Comparison of ENCODE assay signal across 8 cellular contexts in genomic region chr19:47713046-47714021, GRCh38. TPM values are rescaled to one million over a fixed set of nuclear protein-coding genes. Genes with fewer than 3 reads are reported as not detected.
DNase-seq lines count a peak whose midpoint lies in the region; ATAC-seq and TF ChIP-seq lines count a peak whose summit lies in the region.

TSS of gene EHD2 (plus strand) at chr19:47713422. CDS start at chr19:47716613, 3,191 bp downstream.

- H3K27ac Mint-ChIP-seq in activated T-helper 17 cell treated with anti-CD3 and anti-CD28 coated beads, Interleukin-2, amount 50 U/mL, for 72 hours, result peak within 1 kb of the TSS; percentile 36
- H3K27ac Mint-ChIP-seq in nephron, result peak within 1 kb of the TSS; percentile 21 to 88 (median 88)

- H3K4me3 ChIP-seq in fibroblast of villous mesenchyme (ENCODE audit: low read depth, low read length) (peak within 1 kb of the TSS; percentile 98), thymus (ENCODE audit: low read length) (no peak within 1 kb of the TSS)

- H3K27ac ChIP-seq in thymus (ENCODE audit: low read depth), result no peak within 1 kb of the TSS

- H3K27me3 Mint-ChIP-seq in activated T-helper 17 cell treated with anti-CD3 and anti-CD28 coated beads, Interleukin-2, amount 50 U/mL, for 72 hours, result peaks cover 24% of the 10 kb centered on the region
- H3K27me3 Mint-ChIP-seq in nephron (ENCODE audit: low read depth), result peaks cover 26% of the 10 kb centered on the region

- H3K9me3 Mint-ChIP-seq in activated T-helper 17 cell treated with anti-CD3 and anti-CD28 coated beads, Interleukin-2, amount 50 U/mL, for 72 hours, result no peaks in the 10 kb centered on the region
- H3K9me3 Mint-ChIP-seq in nephron, result peaks cover 11% of the 10 kb centered on the region

- ATAC-seq in activated T-helper 17 cell treated with anti-CD3 and anti-CD28 coated beads, Interleukin-2, amount 50 U/mL, for 72 hours (replicated peaks), result peak; percentile 85
- no peak for ATAC-seq in HG02642 (IDR thresholded peaks at IDR 0.05; ENCODE audit: poor library complexity, unreplicated experiment)

- no peaks in the 10 kb centered on the region for H3K4me1 ChIP-seq in thymus (ENCODE audit: control insufficient read depth, insufficient read depth, low read length)

- no peaks in the 10 kb centered on the region for H3K27me3 ChIP-seq in thymus (ENCODE audit: control insufficient read depth, insufficient read depth)

- DNase-seq in GDM1 (lab: John Stamatoyannopoulos, UW) (peak; percentile 56), NCI-H226 (peak; percentile 84), fibroblast of villous mesenchyme (ENCODE audit: low read depth) (peak; percentile 83), cerebellar cortex (ENCODE audit: low spot score) (no peak)

- H3K4me1 Mint-ChIP-seq in activated T-helper 17 cell treated with anti-CD3 and anti-CD28 coated beads, Interleukin-2, amount 50 U/mL, for 72 hours, result peaks cover 4% of the 10 kb centered on the region
- H3K4me1 Mint-ChIP-seq in nephron, result peaks cover 31% of the 10 kb centered on the region

- peak; percentile 90 for TF ChIP-seq CTCF in fibroblast of villous mesenchyme (IDR thresholded peaks at IDR 0.05; ENCODE audit: insufficient read depth, low read depth, low read length)
- TF ChIP-seq CTCF in nephron (IDR thresholded peaks at IDR 0.05; ENCODE audit: unreplicated experiment in 3 of 3), result peak; percentile 89 to 94 (median 93)

- no peaks in the 10 kb centered on the region for H3K9me3 ChIP-seq in thymus (ENCODE audit: control insufficient read depth)

- H3K36me3 ChIP-seq in thymus (ENCODE audit: control insufficient read depth, insufficient read depth), result no peaks in the 10 kb centered on the region

- no peaks in the 10 kb centered on the region for H3K36me3 Mint-ChIP-seq in activated T-helper 17 cell treated with anti-CD3 and anti-CD28 coated beads, Interleukin-2, amount 50 U/mL, for 72 hours (ENCODE audit: low read depth)
- H3K36me3 Mint-ChIP-seq in nephron (ENCODE audit: low read depth), result peaks cover 16% of the 10 kb centered on the region

- 11% methylated on average over 52 of the region's 52 CpGs for WGBS in thymus

- H3K4me3 Mint-ChIP-seq in activated T-helper 17 cell treated with anti-CD3 and anti-CD28 coated beads, Interleukin-2, amount 50 U/mL, for 72 hours, result peak within 1 kb of the TSS; percentile 62
- H3K4me3 Mint-ChIP-seq in nephron, result peak within 1 kb of the TSS; percentile 83 to 97 (median 93)

RNA-seq across cellular contexts. Expression of gene EHD2, which starts in this region (rescaled TPM):
- 1 to 10 TPM in 1 of 2 donors, under 1 TPM in 1; 0.35 to 8.2 TPM for total RNA-seq in activated T-helper 17 cell treated with anti-CD3 and anti-CD28 coated beads, Interleukin-2, amount 50 U/mL, for 72 hours
- total RNA-seq in fibroblast of villous mesenchyme, result 144 and 166 TPM in 2 replicates
- 14.2 TPM for polyA plus RNA-seq in thymus

Comparison
In these comparisons a context has a peak if more than half of its experiments do, and no peak if none do; other contexts are left out.
1. RNA of gene EHD2 (total RNA-seq): 144 to 166 TPM in fibroblast of villous mesenchyme; 0.35 to 8.2 TPM in activated T-helper 17 cell treated with anti-CD3 and anti-CD28 coated beads, Interleukin-2, amount 50 U/mL, for 72 hours; every median in the first group is over 10 times any median in the second.